ENCODE assay signal across 18 cellular contexts in the genomic region with DNA sequence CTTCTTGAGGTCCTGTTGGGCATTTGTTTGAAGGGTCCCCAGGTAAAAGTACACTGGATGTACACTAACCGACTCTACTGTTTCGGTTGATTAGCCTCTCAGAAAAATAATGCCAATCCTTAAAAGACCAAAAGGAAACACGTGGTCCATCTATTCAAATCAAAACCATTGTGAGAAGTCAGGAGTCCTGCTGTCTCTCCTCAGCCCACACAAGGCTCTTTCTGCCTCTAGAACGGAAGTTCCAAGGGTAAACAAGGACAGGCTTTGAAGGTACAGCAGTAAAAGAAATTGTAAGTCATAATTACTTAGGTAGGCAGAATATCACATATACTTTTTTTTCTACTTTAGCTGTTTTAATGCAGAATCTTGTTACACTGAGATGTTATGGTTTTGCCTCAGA.
DNase-seq lines count a peak whose midpoint lies in the region; ATAC-seq and TF ChIP-seq lines count a peak whose summit lies in the region.
"Had no signal": no experiment of that assay in that cellular context is flagged by ENCODE, and none has a peak within 500 bp of the region (broad histone marks: within the 10 kb centered on the region; RNA-seq: fewer than 3 reads in every experiment).

No MANE protein-coding gene starts in this region.

- intact Hi-C loops in A673 (cut with micrococcal nuclease; ENCODE audit: unreplicated experiment), result no loop called here

- peak; percentile 76 for ATAC-seq in GM19035 (IDR thresholded peaks at IDR 0.05; ENCODE audit: unreplicated experiment)
- peak; percentile 74 for ATAC-seq in HG02588 (IDR thresholded peaks at IDR 0.05; ENCODE audit: unreplicated experiment)
- ATAC-seq in HG03521 (IDR thresholded peaks at IDR 0.05; ENCODE audit: unreplicated experiment), result peak; percentile 66
- ATAC-seq: Right ventricle myocardium inferior had no signal

- H3K36me3 ChIP-seq in A673 (ENCODE audit: insufficient read depth, low read length, poor library complexity, severe bottlenecking), result no peaks in the 10 kb centered on the region
- H3K36me3 ChIP-seq: neutrophil had no signal

- H3K9me3 ChIP-seq in A673 (ENCODE audit: low read depth, low read length, poor library complexity, severe bottlenecking), result no peaks in the 10 kb centered on the region
- H3K9me3 ChIP-seq: neutrophil had no signal

- no peaks in the 10 kb centered on the region for H3K4me1 ChIP-seq in A673 (ENCODE audit: insufficient read depth, low read length, poor library complexity, severe bottlenecking)

- H3K27me3 ChIP-seq in A673 (replicated peaks; ENCODE audit: insufficient read depth, low read depth, low read length, poor library complexity), result no peaks in the 10 kb centered on the region
- H3K27me3 ChIP-seq: neutrophil had no signal

- no peak overlapping the region for H3K4me3 ChIP-seq in A673 (ENCODE audit: low read depth, low read length, poor library complexity, severe bottlenecking)

- TF ChIP-seq CTCF in A673 (conservative IDR thresholded peaks at IDR 0.05; ENCODE audit: low read depth, low read length), result no peak

- no peak overlapping the region for H3K27ac ChIP-seq in A673 (ENCODE audit: low read depth, low read length, poor library complexity, severe bottlenecking)
- H3K27ac ChIP-seq: neutrophil had no signal

- no TSS peak for BruUV-seq in A673 (replicated peaks; lab: Mats Ljungman, UMichigan)

- DNase-seq in A673 (ENCODE audit: low spot score) (peak; percentile 15), NAMALWA (ENCODE audit: low spot score) (no peak), DMS 273 (lab: John Stamatoyannopoulos, UW; ENCODE audit: unreplicated experiment) (no peak), NCI-H187 (lab: John Stamatoyannopoulos, UW) (no peak), NCI-H1436 treated with DMSO at 0.1 percent for 48 hours (lab: John Stamatoyannopoulos, UW) (no peak)
- DNase-seq: activated CD4-positive, CD25-positive, alpha-beta regulatory T cell treated with anti-CD3 and anti-CD28 coated beads, Interleukin-2, amount 50 U/mL, for 72 hours; activated gamma-delta T cell treated with Interleukin-2 at 50 U/mL for 16 hours; central memory CD4-positive, alpha-beta T cell; EL; H7; kidney; NCI-H226; stimulated activated CD4-positive, alpha-beta T cell treated with anti-CD3 and anti-CD28 coated beads, Interleukin-2, amount 100 ng/mL, for 24 hours had no signal

- POLR2A ChIA-PET in A673 (lab: Charles Lee; ENCODE audit: low non-redundant PET), result no interaction called here

- CTCF ChIA-PET in A673 (lab: Charles Lee), result no interaction called here
